Comparison of ENCODE assay signal across 1 cellular context in genomic region chr17:4788159-4788806, GRCh38.
TF ChIP-seq lines count a peak whose summit lies in the region.

No MANE protein-coding gene starts in this region.

TF ChIP-seq in GM12878, 131 proteins besides CTCF, POLR2A, EP300 and RAD21:
- no peak for TF ChIP-seq E2F8 (IDR thresholded peaks at IDR 0.05; ENCODE audit: low read depth, partially characterized antibody)
